7 cellular contexts compared by ENCODE assay signal in genomic region chr2:97718051-97718882, GRCh38.
DNase-seq lines count a peak whose midpoint lies in the region; ATAC-seq lines count a peak whose summit lies in the region.

No MANE protein-coding gene starts in this region.

- no peaks in the 10 kb centered on the region for H3K9me3 Mint-ChIP-seq in effector memory CD8-positive, alpha-beta T cell
- peaks cover 4% of the 10 kb centered on the region for H3K9me3 Mint-ChIP-seq in stimulated activated memory B cell treated with anti-CD40 and anti-IgM and Interleukin-4, amounts not matched to agents 10 μg/mL and 1 μg/mL and 100 μg/mL, for 72 hours

- H3K4me3 Mint-ChIP-seq in effector memory CD8-positive, alpha-beta T cell = peak overlapping the region; percentile 95 to 96
- peak overlapping the region; percentile 61 for H3K4me3 Mint-ChIP-seq in stimulated activated memory B cell treated with anti-CD40 and anti-IgM and Interleukin-4, amounts not matched to agents 10 μg/mL and 1 μg/mL and 100 μg/mL, for 72 hours

- peaks cover 86% of the 10 kb centered on the region for H3K36me3 Mint-ChIP-seq in effector memory CD8-positive, alpha-beta T cell (ENCODE audit: insufficient read depth)
- H3K36me3 Mint-ChIP-seq in stimulated activated memory B cell treated with anti-CD40 and anti-IgM and Interleukin-4, amounts not matched to agents 10 μg/mL and 1 μg/mL and 100 μg/mL, for 72 hours = no peaks in the 10 kb centered on the region

- H3K4me1 Mint-ChIP-seq in effector memory CD8-positive, alpha-beta T cell (ENCODE audit: low read depth in 2 of 2) = peaks cover 72 to 80% of the 10 kb centered on the region in 2 donors
- peaks cover 23% of the 10 kb centered on the region for H3K4me1 Mint-ChIP-seq in stimulated activated memory B cell treated with anti-CD40 and anti-IgM and Interleukin-4, amounts not matched to agents 10 μg/mL and 1 μg/mL and 100 μg/mL, for 72 hours

- H3K27me3 Mint-ChIP-seq in effector memory CD8-positive, alpha-beta T cell = no peaks in the 10 kb centered on the region
- no peaks in the 10 kb centered on the region for H3K27me3 Mint-ChIP-seq in stimulated activated memory B cell treated with anti-CD40 and anti-IgM and Interleukin-4, amounts not matched to agents 10 μg/mL and 1 μg/mL and 100 μg/mL, for 72 hours

- H3K27ac Mint-ChIP-seq in effector memory CD8-positive, alpha-beta T cell = peak overlapping the region; percentile 97 to 99
- H3K27ac Mint-ChIP-seq in stimulated activated memory B cell treated with anti-CD40 and anti-IgM and Interleukin-4, amounts not matched to agents 10 μg/mL and 1 μg/mL and 100 μg/mL, for 72 hours = peak overlapping the region; percentile 84

- peak; percentile 69 for ATAC-seq in GM21825 (IDR thresholded peaks at IDR 0.05; ENCODE audit: unreplicated experiment)
- ATAC-seq in effector memory CD8-positive, alpha-beta T cell (replicated peaks) = peak; percentile 85
- ATAC-seq in stimulated activated memory B cell treated with anti-CD40 and anti-IgM and Interleukin-4, amounts not matched to agents 10 μg/mL and 1 μg/mL and 100 μg/mL, for 72 hours = peak; percentile 84
- ATAC-seq in GM19324 (IDR thresholded peaks at IDR 0.05; ENCODE audit: low FRiP score, unreplicated experiment) = no peak

- DNase-seq in UCSD-AML1 (lab: John Stamatoyannopoulos, UW; ENCODE audit: unreplicated experiment) = peak; percentile 69
- DNase-seq in effector memory CD8-positive, alpha-beta T cell = peak; percentile 73 to 77 (median 74)
- DNase-seq in cerebellar cortex (ENCODE audit: low spot score) = no peak
- no peak for DNase-seq in NCI-H1694 treated with DMSO at 0.1 percent for 48 hours (lab: John Stamatoyannopoulos, UW)

Comparison
In these comparisons a context has a peak if more than half of its experiments do, and no peak if none do; other contexts are left out.
1. DNase-seq: peak in UCSD-AML1 (single experiment) and effector memory CD8-positive, alpha-beta T cell (3 of 3); none in cerebellar cortex (single experiment) and NCI-H1694 treated with DMSO at 0.1 percent for 48 hours (single experiment).